Comparison of ENCODE assay signal across 8 cellular contexts in the genomic region with DNA sequence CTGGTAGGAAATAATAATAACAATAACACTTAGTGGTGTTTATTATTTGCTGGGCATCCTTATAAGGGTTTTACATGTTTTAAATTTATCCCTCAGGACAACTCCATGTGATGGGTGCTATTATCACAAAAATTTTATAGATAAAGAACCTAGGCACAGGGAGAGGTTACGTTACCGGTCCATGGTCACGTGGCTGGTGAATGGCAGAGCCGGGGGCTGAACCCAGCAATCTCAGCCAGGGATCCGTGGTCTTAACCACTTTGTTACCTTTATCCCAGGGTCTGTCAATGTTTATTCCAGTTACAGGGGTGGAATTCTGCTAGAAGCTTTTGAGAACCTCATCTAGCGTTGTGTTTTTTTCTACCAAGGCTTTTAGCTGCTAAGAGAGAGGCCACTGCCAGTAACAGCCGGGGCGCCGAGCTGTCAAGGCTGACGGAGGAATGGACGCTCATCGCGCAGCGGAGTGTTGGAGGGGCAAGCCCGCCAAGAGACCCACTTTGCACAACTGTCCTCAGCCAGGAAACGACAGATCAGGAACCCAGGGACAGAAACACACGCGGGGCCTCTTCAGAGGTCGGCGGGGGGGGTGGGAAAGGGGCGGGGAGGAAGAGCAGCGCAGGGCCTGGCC. TPM values are rescaled to one million over a fixed set of nuclear protein-coding genes. Genes with fewer than 3 reads are reported as not detected.
DNase-seq lines count a peak whose midpoint lies in the region; ATAC-seq and TF ChIP-seq lines count a peak whose summit lies in the region.

No MANE protein-coding gene starts in this region.

- H3K4me3 Mint-ChIP-seq in CD4-positive, CD25-positive, alpha-beta regulatory T cell, result peak overlapping the region; percentile 92 to 99 (median 98)

- peak overlapping the region; percentile 92 for H3K27ac ChIP-seq in CD4-positive, CD25-positive, alpha-beta regulatory T cell (ENCODE audit: insufficient read depth, low read length, poor library complexity, severe bottlenecking)
- peak overlapping the region; percentile 97 for H3K27ac ChIP-seq in breast epithelium

- H3K4me1 Mint-ChIP-seq in CD4-positive, CD25-positive, alpha-beta regulatory T cell, result peaks cover 30 to 76% (median 49%) of the 10 kb centered on the region in 4 donors

- H3K36me3 ChIP-seq in CD4-positive, CD25-positive, alpha-beta regulatory T cell (ENCODE audit: control insufficient read depth, insufficient read depth, low read length), result no peaks in the 10 kb centered on the region
- no peaks in the 10 kb centered on the region for H3K36me3 ChIP-seq in breast epithelium

- peaks cover 0 to 21% (median 5%) of the 10 kb centered on the region in 7 donors for H3K9me3 Mint-ChIP-seq in CD4-positive, CD25-positive, alpha-beta regulatory T cell

- TF ChIP-seq CTCF in breast epithelium (IDR thresholded peaks at IDR 0.05), result no peak

- H3K27me3 Mint-ChIP-seq in CD4-positive, CD25-positive, alpha-beta regulatory T cell, result no peaks in the 10 kb centered on the region

- intact Hi-C loops in breast epithelium (cut with DNase I; ENCODE audit: low total_unique reads), result no loop called here

- TF ChIP-seq POLR2A in GM19193 (IDR thresholded peaks at IDR 0.05; ENCODE audit: extremely low read depth, insufficient read depth, insufficient read length), result peak; percentile 65
- TF ChIP-seq POLR2A in breast epithelium (IDR thresholded peaks at IDR 0.05), result no peak

- H3K27ac Mint-ChIP-seq in CD4-positive, CD25-positive, alpha-beta regulatory T cell, result peak overlapping the region; percentile 96 to 99 (median 97)

- H3K27me3 ChIP-seq in CD4-positive, CD25-positive, alpha-beta regulatory T cell (ENCODE audit: control insufficient read depth, insufficient read depth, low read length), result no peaks in the 10 kb centered on the region
- no peaks in the 10 kb centered on the region for H3K27me3 ChIP-seq in breast epithelium

- peaks cover 30% of the 10 kb centered on the region for H3K36me3 Mint-ChIP-seq in CD4-positive, CD25-positive, alpha-beta regulatory T cell

- H3K4me3 ChIP-seq in CD4-positive, CD25-positive, alpha-beta regulatory T cell (ENCODE audit: low read depth, low read length), result peak overlapping the region; percentile 99
- peak overlapping the region; percentile 64 to 86 (median 73) for H3K4me3 ChIP-seq in breast epithelium

- no peak for ATAC-seq in CD4-positive, CD25-positive, alpha-beta regulatory T cell (ENCODE audit: low read depth in 2 of 2)
- ATAC-seq in left lobe of liver (peak; percentile 34), GM19328 (IDR thresholded peaks at IDR 0.05; ENCODE audit: unreplicated experiment) (no peak)

- H3K9me3 ChIP-seq in CD4-positive, CD25-positive, alpha-beta regulatory T cell (ENCODE audit: control insufficient read depth in 2 of 2, low read length in 2 of 2), result no peaks in the 10 kb centered on the region
- H3K9me3 ChIP-seq in breast epithelium, result no peaks in the 10 kb centered on the region

- H3K4me1 ChIP-seq in CD4-positive, CD25-positive, alpha-beta regulatory T cell (ENCODE audit: control insufficient read depth, insufficient read depth, low read length, poor library complexity, severe bottlenecking), result peaks cover 26% of the 10 kb centered on the region
- no peaks in the 10 kb centered on the region for H3K4me1 ChIP-seq in breast epithelium

- DNase-seq in CD4-positive, CD25-positive, alpha-beta regulatory T cell, result peak in 1 of 3 donors; percentile 65
- DNase-seq in NCI-H748 (lab: John Stamatoyannopoulos, UW; ENCODE audit: unreplicated experiment), result peak; percentile 76
- no peak for DNase-seq in breast epithelium (ENCODE audit: low spot score in 2 of 2)
- peak; percentile 61 for DNase-seq in left lobe of liver (ENCODE audit: low spot score)
- peak; percentile 40 for DNase-seq in stimulated activated CD4-positive, alpha-beta T cell treated with anti-CD3 and anti-CD28 coated beads, Interleukin-4, amount 100 ng/mL, for 24 hours
- no peak for DNase-seq in T1000 (lab: John Stamatoyannopoulos, UW)

RNA-seq across cellular contexts. Expression of a gene that starts 0.4 kb away (rescaled TPM):
- 11.6 TPM for total RNA-seq in CD4-positive, CD25-positive, alpha-beta regulatory T cell
- 10 to 100 TPM; 11.2 to 15.3 (median 14.6) TPM for polyA plus RNA-seq in CD4-positive, CD25-positive, alpha-beta regulatory T cell
- total RNA-seq in breast epithelium (10 to 100 TPM; 10.9 to 23.7 (median 16.4) TPM), left lobe of liver (1.6 TPM)

Comparison
In these comparisons a context has a peak if more than half of its experiments do, and no peak if none do; other contexts are left out.
1. DNase-seq: peak in NCI-H748 (single experiment), left lobe of liver (single experiment) and stimulated activated CD4-positive, alpha-beta T cell treated with anti-CD3 and anti-CD28 coated beads, Interleukin-4, amount 100 ng/mL, for 24 hours (single experiment); none in breast epithelium (0 of 2) and T1000 (single experiment).